27 cellular contexts compared by ENCODE assay signal in the genomic region with DNA sequence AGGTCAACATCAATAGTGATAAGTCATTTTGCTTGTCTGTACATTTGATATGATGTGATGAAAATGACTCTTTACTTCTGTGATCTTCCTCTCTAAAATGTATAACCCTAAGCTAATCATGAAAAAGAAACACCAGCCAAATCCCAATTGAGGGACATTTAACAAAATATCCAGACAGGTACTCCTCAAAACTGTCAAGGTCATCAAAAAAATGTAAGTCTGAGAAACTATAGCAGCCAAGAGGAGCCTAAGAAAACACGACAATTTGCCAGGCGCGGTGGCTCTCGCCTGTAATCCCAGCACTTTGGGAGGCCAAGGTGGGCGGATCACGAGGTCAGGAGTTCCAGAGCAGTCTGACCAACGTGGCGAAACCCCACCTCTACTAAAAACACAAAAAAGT.
"Had no signal": no experiment of that assay in that cellular context is flagged by ENCODE, and none has a peak within 500 bp of the region (broad histone marks: within the 10 kb centered on the region; RNA-seq: fewer than 3 reads in every experiment).

No MANE protein-coding gene starts in this region.

- H3K27ac ChIP-seq: stomach, suprapubic skin, testis, thoracic aorta, thyroid gland, tibial artery, tibial nerve, transverse colon, upper lobe of left lung, upper lobe of right lung, uterus, vagina had no signal

- H3K4me1 ChIP-seq: stomach, suprapubic skin, testis, thyroid gland, tibial artery, tibial nerve, transverse colon, upper lobe of left lung, upper lobe of right lung, uterus, vagina had no signal

- H3K27me3 ChIP-seq: stomach, suprapubic skin, testis, thyroid gland, tibial artery, tibial nerve, transverse colon, upper lobe of left lung, upper lobe of right lung, uterus, vagina had no signal

- H3K36me3 ChIP-seq: stomach, suprapubic skin, thoracic aorta, thyroid gland, tibial artery, tibial nerve, transverse colon, upper lobe of left lung, upper lobe of right lung, uterus, vagina had no signal

- H3K4me3 ChIP-seq: stomach, suprapubic skin, testis, thoracic aorta, thyroid gland, tibial artery, tibial nerve, transverse colon, upper lobe of left lung, upper lobe of right lung, uterus, vagina had no signal

- DNase-seq: stimulated activated CD4-positive, alpha-beta T cell treated with anti-CD3 and anti-CD28 coated beads, Interleukin-2, amount 100 ng/mL, for 48 hours; stimulated activated CD4-positive, alpha-beta T cell treated with anti-CD3 and anti-CD28 coated beads, Interleukin-4, amount 100 ng/mL, for 1 hour; stimulated activated CD4-positive, alpha-beta T cell treated with anti-CD3 and anti-CD28 coated beads, Interleukin-4, amount 100 ng/mL, for 24 hours; stimulated activated CD4-positive, alpha-beta T cell treated with anti-CD3 and anti-CD28 coated beads, Interleukin-4, amount 100 ng/mL, for 4 hours; stimulated activated CD8-positive, alpha-beta memory T cell treated with anti-CD3 and anti-CD28 coated beads, Interleukin-4, amount 100 ng/mL, for 48 hours; stimulated activated naive B cell treated with anti-CD40 and anti-IgM and Interleukin-4, amounts not matched to agents 10 μg/mL and 1 μg/mL and 100 μg/mL, for 72 hours; stimulated activated naive CD4-positive, alpha-beta T cell; stimulated activated naive CD4-positive, alpha-beta T cell treated with Interleukin-2 at 50 U/mL for 16 hours; stimulated activated naive CD8-positive, alpha-beta T cell treated with anti-CD3 and anti-CD28 coated beads, Interleukin-15, amount 100 ng/mL, for 72 hours; stimulated activated naive CD8-positive, alpha-beta T cell treated with anti-CD3 and anti-CD28 coated beads, Interleukin-15, Interleukin-2, amounts not matched to agents 100 U/mL and 50 U/mL, for 24 hours; stomach; substantia nigra; testis; thyroid gland; tibial artery; transverse colon; trophoblast cell; upper lobe of left lung; upper lobe of right lung; uterus had no signal

- ATAC-seq: stimulated activated effector memory CD8-positive, alpha-beta T cell treated with anti-CD3 and anti-CD28 coated beads, Interleukin-12 subunit alpha, Interleukin-12 subunit beta, amount 100 ng/mL, for 72 hours; stimulated activated memory B cell treated with anti-CD40 and anti-IgM and Interleukin-4, amounts not matched to agents 10 μg/mL and 1 μg/mL and 100 μg/mL, for 72 hours; stimulated activated naive B cell treated with anti-CD40 and anti-IgM and Interleukin-4, amounts not matched to agents 10 μg/mL and 1 μg/mL and 100 μg/mL, for 72 hours; stimulated activated naive CD8-positive, alpha-beta T cell treated with anti-CD3 and anti-CD28 coated beads, Interleukin-15, amount 100 ng/mL, for 72 hours; stimulated activated naive CD8-positive, alpha-beta T cell treated with anti-CD3 and anti-CD28 coated beads, Interleukin-15, Interleukin-2, amounts not matched to agents 100 U/mL and 50 U/mL, for 24 hours; upper lobe of right lung had no signal

- H3K9me3 ChIP-seq: stomach, suprapubic skin, testis, thoracic aorta, thyroid gland, tibial artery, tibial nerve, transverse colon, upper lobe of left lung, upper lobe of right lung, uterus, vagina had no signal

- FAIRE-seq: urothelium cell line had no signal
